Comparison of ENCODE assay signal across 8 cellular contexts in genomic region chr3:150763122-150763840, GRCh38. TPM values are rescaled to one million over a fixed set of nuclear protein-coding genes. Genes with fewer than 3 reads are reported as not detected.
DNase-seq lines count a peak whose midpoint lies in the region; ATAC-seq and TF ChIP-seq lines count a peak whose summit lies in the region.

Gene SIAH2, minus strand, starts transcription at chr3:150763169. Its CDS starts 320 bp downstream, at chr3:150762849.

- H3K4me1 ChIP-seq in DOHH2 (ENCODE audit: control insufficient read depth, low read length), result peaks cover 74% of the 10 kb centered on the region
- H3K4me1 ChIP-seq in RWPE2 (ENCODE audit: insufficient read depth, poor library complexity, severe bottlenecking), result peaks cover 29% of the 10 kb centered on the region

- H3K27ac ChIP-seq in DOHH2 (ENCODE audit: low read depth, low read length) (peak within 1 kb of the TSS; percentile 25; the same call in 1 of the 2 replicates), RWPE2 (ENCODE audit: poor library complexity, severe bottlenecking) (peak within 1 kb of the TSS; percentile 81)

- peak within 1 kb of the TSS; percentile 100 for H3K27ac Mint-ChIP-seq in activated T-helper 2 cell treated with anti-CD3 and anti-CD28 coated beads, Interferon-gamma antibody, Interleukin-2, Interleukin-4, amounts not matched to agents 10 μg/mL and 5 μg/mL and 100 μg/mL, durations not matched to agents 14 hours and 24 hours and 36 hours
- H3K27ac Mint-ChIP-seq in nephron, result peak within 1 kb of the TSS; percentile 90 to 99 (median 94)

- peak; percentile 95 to 96 for DNase-seq in Kasumi-1 (lab: John Stamatoyannopoulos, UW)
- DNase-seq in RWPE2 (ENCODE audit: low spot score), result peak; percentile 92
- DNase-seq in activated T-helper 2 cell treated with anti-CD3 and anti-CD28 coated beads, Interferon-gamma antibody, Interleukin-2, Interleukin-4, amounts not matched to agents 10 μg/mL and 5 μg/mL and 100 μg/mL, durations not matched to agents 14 hours and 24 hours and 36 hours (ENCODE audit: low spot score), result peak; percentile 91
- DNase-seq in fibroblast of peridontal ligament (ENCODE audit: extremely low read depth), result peak; percentile 91
- peak; percentile 92 for DNase-seq in stimulated activated naive CD8-positive, alpha-beta T cell treated with anti-CD3 and anti-CD28 coated beads, Interleukin-15, Interleukin-2, amounts not matched to agents 100 U/mL and 50 U/mL, for 24 hours

- H3K27me3 Mint-ChIP-seq in activated T-helper 2 cell treated with anti-CD3 and anti-CD28 coated beads, Interferon-gamma antibody, Interleukin-2, Interleukin-4, amounts not matched to agents 10 μg/mL and 5 μg/mL and 100 μg/mL, durations not matched to agents 14 hours and 24 hours and 36 hours (ENCODE audit: low read depth), result no peaks in the 10 kb centered on the region
- H3K27me3 Mint-ChIP-seq in nephron (ENCODE audit: low read depth), result peaks cover 4% of the 10 kb centered on the region

- intact Hi-C loops in activated T-helper 2 cell treated with anti-CD3 and anti-CD28 coated beads, Interferon-gamma antibody, Interleukin-2, Interleukin-4, amounts not matched to agents 10 μg/mL and 5 μg/mL and 100 μg/mL, durations not matched to agents 14 hours and 24 hours and 36 hours (cut with micrococcal nuclease), result loop anchor here (1.0 to 10.0 kb wide), 6 partner anchors 61 to 1504 kb away; partner anchors contain the start of genes EIF2A, ERICH6, MBNL1 and SERP1

- H3K36me3 Mint-ChIP-seq in activated T-helper 2 cell treated with anti-CD3 and anti-CD28 coated beads, Interferon-gamma antibody, Interleukin-2, Interleukin-4, amounts not matched to agents 10 μg/mL and 5 μg/mL and 100 μg/mL, durations not matched to agents 14 hours and 24 hours and 36 hours (ENCODE audit: low read depth), result peaks cover 41% of the 10 kb centered on the region
- H3K36me3 Mint-ChIP-seq in nephron (ENCODE audit: low read depth), result peaks cover 1% of the 10 kb centered on the region

- no peaks in the 10 kb centered on the region for H3K9me2 ChIP-seq in DOHH2 (replicated peaks; ENCODE audit: control insufficient read depth, low read length)

- H3K27me3 ChIP-seq in DOHH2 (ENCODE audit: control insufficient read depth, low read length) (peaks cover 41% of the 10 kb centered on the region), RWPE2 (ENCODE audit: insufficient read depth, poor library complexity, severe bottlenecking) (no peaks in the 10 kb centered on the region)

- no peaks in the 10 kb centered on the region for H3K9me3 ChIP-seq in DOHH2 (ENCODE audit: control insufficient read depth, insufficient read depth, low read length)
- no peaks in the 10 kb centered on the region for H3K9me3 ChIP-seq in RWPE2 (ENCODE audit: severe bottlenecking)

- peaks cover 22% of the 10 kb centered on the region for H3F3A ChIP-seq in DOHH2 (ENCODE audit: control insufficient read depth, insufficient read depth)

- peaks cover 50% of the 10 kb centered on the region for H3K4me1 Mint-ChIP-seq in activated T-helper 2 cell treated with anti-CD3 and anti-CD28 coated beads, Interferon-gamma antibody, Interleukin-2, Interleukin-4, amounts not matched to agents 10 μg/mL and 5 μg/mL and 100 μg/mL, durations not matched to agents 14 hours and 24 hours and 36 hours (ENCODE audit: low read depth)
- H3K4me1 Mint-ChIP-seq in nephron, result peaks cover 30% of the 10 kb centered on the region

- H3K36me3 ChIP-seq in DOHH2 (ENCODE audit: control insufficient read depth, low read length), result no peaks in the 10 kb centered on the region
- H3K36me3 ChIP-seq in RWPE2 (ENCODE audit: low read depth), result peaks cover 25% of the 10 kb centered on the region

- H3K4me2 ChIP-seq in DOHH2 (ENCODE audit: low read length), result peak within 1 kb of the TSS; percentile 86

- ATAC-seq in GM21825 (IDR thresholded peaks at IDR 0.05; ENCODE audit: unreplicated experiment), result peak; percentile 59
- peak; percentile 82 for ATAC-seq in RWPE2 (ENCODE audit: low read depth)
- ATAC-seq in stimulated activated naive CD8-positive, alpha-beta T cell treated with anti-CD3 and anti-CD28 coated beads, Interleukin-15, Interleukin-2, amounts not matched to agents 100 U/mL and 50 U/mL, for 24 hours, result peak; percentile 78

- TF ChIP-seq CTCF in DOHH2 (IDR thresholded peaks at IDR 0.05; ENCODE audit: low read depth, low read length, poor library complexity, severe bottlenecking), result no peak
- TF ChIP-seq CTCF in RWPE2 (IDR thresholded peaks at IDR 0.05; ENCODE audit: poor library complexity, severe bottlenecking), result no peak
- TF ChIP-seq CTCF in nephron (IDR thresholded peaks at IDR 0.05; ENCODE audit: unreplicated experiment in 3 of 3), result no peak

- peaks cover 12% of the 10 kb centered on the region for H3K79me2 ChIP-seq in DOHH2 (ENCODE audit: control insufficient read depth, low read length)

- H3K4me3 ChIP-seq in DOHH2 (ENCODE audit: low read length) (peak within 1 kb of the TSS; percentile 74), RWPE2 (ENCODE audit: severe bottlenecking) (peak within 1 kb of the TSS; percentile 86)

- peak within 1 kb of the TSS; percentile 100 for H3K4me3 Mint-ChIP-seq in activated T-helper 2 cell treated with anti-CD3 and anti-CD28 coated beads, Interferon-gamma antibody, Interleukin-2, Interleukin-4, amounts not matched to agents 10 μg/mL and 5 μg/mL and 100 μg/mL, durations not matched to agents 14 hours and 24 hours and 36 hours (ENCODE audit: low read depth)
- H3K4me3 Mint-ChIP-seq in nephron, result peak within 1 kb of the TSS; percentile 97 to 99 (median 98)

- H3K9me3 Mint-ChIP-seq in activated T-helper 2 cell treated with anti-CD3 and anti-CD28 coated beads, Interferon-gamma antibody, Interleukin-2, Interleukin-4, amounts not matched to agents 10 μg/mL and 5 μg/mL and 100 μg/mL, durations not matched to agents 14 hours and 24 hours and 36 hours, result no peaks in the 10 kb centered on the region
- H3K9me3 Mint-ChIP-seq in nephron, result no peaks in the 10 kb centered on the region

- peaks cover 13% of the 10 kb centered on the region for H4K20me1 ChIP-seq in DOHH2 (ENCODE audit: control insufficient read depth, insufficient read depth, low read depth, low read length)

RNA-seq across cellular contexts. Expression of gene SIAH2, which starts in this region (rescaled TPM):
- 108 and 116 TPM in 2 replicates for total RNA-seq in activated T-helper 2 cell treated with anti-CD3 and anti-CD28 coated beads, Interferon-gamma antibody, Interleukin-2, Interleukin-4, amounts not matched to agents 10 μg/mL and 5 μg/mL and 100 μg/mL, durations not matched to agents 14 hours and 24 hours and 36 hours

Comparison
In these comparisons a context has a peak if more than half of its experiments do, and no peak if none do; other contexts are left out.
1. Peak in every context shown above with its lines: DNase-seq, ATAC-seq, H3K4me3 ChIP-seq and H3K27ac ChIP-seq.